Comparison of ENCODE assay signal across 31 cellular contexts in genomic region chr6:1251198-1252155, GRCh38.
DNase-seq lines count a peak whose midpoint lies in the region; ATAC-seq, FAIRE-seq and TF ChIP-seq lines count a peak whose summit lies in the region.
"Had no signal": no experiment of that assay in that cellular context is flagged by ENCODE, and none has a peak within 500 bp of the region (broad histone marks: within the 10 kb centered on the region; RNA-seq: fewer than 3 reads in every experiment).

No MANE protein-coding gene starts in this region.

- H3K27me3 ChIP-seq in Loucy (ENCODE audit: insufficient read depth, low read length, poor library complexity, severe bottlenecking) (peaks cover 4% of the 10 kb centered on the region), bronchial epithelial cell (ENCODE audit: control insufficient read depth, insufficient read depth, low read length) (no peaks in the 10 kb centered on the region), mesenchymal stem cell (ENCODE audit: control insufficient read depth in 1 of 2, insufficient read depth in 1 of 2, low read length in 2 of 2) (no peaks in the 10 kb centered on the region), transverse colon (no peaks in the 10 kb centered on the region)
- H3K27me3 ChIP-seq: BLaER1, brain microvascular endothelial cell, Peyer's patch, vagina had no signal

- peak; percentile 79 for FAIRE-seq in bronchial epithelial cell (lab: Jason Lieb, UNC)
- FAIRE-seq: GM12892 had no signal

- H3K4me1 ChIP-seq in Loucy (ENCODE audit: insufficient read depth, low read length, poor library complexity, severe bottlenecking): peaks cover 12% of the 10 kb centered on the region
- H3K4me1 ChIP-seq in mesenchymal stem cell (ENCODE audit: control insufficient read depth, insufficient read depth, low read depth, low read length): no peaks in the 10 kb centered on the region
- peaks cover 0 to 18% (median 10%) of the 10 kb centered on the region in 4 donors for H3K4me1 ChIP-seq in transverse colon
- H3K4me1 ChIP-seq: BLaER1, HAP-1, parathyroid adenoma, vagina had no signal

- no peak overlapping the region for H2BK120ac ChIP-seq in mesenchymal stem cell (ENCODE audit: low read depth, low read length)

- no peak overlapping the region for H3K4ac ChIP-seq in mesenchymal stem cell (ENCODE audit: low read depth in 1 of 2, low read length in 2 of 2)

- WGBS in mesenchymal stem cell: 80% methylated on average over 12 of the region's 13 CpGs
- 30 to 37% methylated on average over 4 to 13 of the region's 13 CpGs for WGBS in transverse colon (ENCODE audit: low coverage in 1 of 2), 2 donors

- no peak overlapping the region for H4K8ac ChIP-seq in mesenchymal stem cell (ENCODE audit: low read length)

- DNase-seq in bronchial epithelial cell (ENCODE audit: low read depth) (peak; percentile 35), mesenchymal stem cell (peak; percentile 14), transverse colon (peak; percentile 52), CD14-positive monocyte (ENCODE audit: low spot score) (no peak), SHP77 (lab: John Stamatoyannopoulos, UW) (no peak)
- DNase-seq: activated CD4-positive, alpha-beta T cell treated with anti-CD3 and anti-CD28 coated beads for 36 hours; activated CD8-positive, alpha-beta memory T cell treated with anti-CD3 and anti-CD28 coated beads, Interleukin-2, amount 50 U/mL, for 48 hours; activated CD8-positive, alpha-beta T cell treated with anti-CD3 and anti-CD28 coated beads for 36 hours; activated naive CD4-positive, alpha-beta T cell treated with anti-CD3 and anti-CD28 coated beads, Interleukin-2, amount 50 U/mL, for 16 hours; amniotic stem cell; brain microvascular endothelial cell; hippocampal formation; left cardiac atrium; NCI-H1048; NCI-H187 treated with DMSO at 0.1 percent for 48 hours; NCI-H2171 treated with DMSO at 0.1 percent for 48 hours; NCI-H510A treated with DMSO at 0.1 percent for 48 hours; Peyer's patch; retina; SHP77 treated with DMSO at 0.1 percent for 48 hours; stimulated activated naive CD8-positive, alpha-beta T cell treated with anti-CD3 and anti-CD28 coated beads, Interleukin-15, Interleukin-2, amounts not matched to agents 100 U/mL and 50 U/mL, for 24 hours had no signal

- no peak overlapping the region for H4K91ac ChIP-seq in mesenchymal stem cell (ENCODE audit: low read length)

- no peaks in the 10 kb centered on the region for H4K20me1 ChIP-seq in Loucy (ENCODE audit: insufficient read depth, low read length, poor library complexity, severe bottlenecking)
- H4K20me1 ChIP-seq: BLaER1 had no signal

- H3K14ac ChIP-seq in mesenchymal stem cell (ENCODE audit: low read length in 2 of 2): no peak overlapping the region

- H3K36me3 Mint-ChIP-seq in CD14-positive monocyte: no peaks in the 10 kb centered on the region

- H3K18ac ChIP-seq in mesenchymal stem cell (ENCODE audit: low read depth in 1 of 2, low read length in 2 of 2): no peak overlapping the region

- H3K9me2 ChIP-seq in Loucy (replicated peaks; ENCODE audit: low read depth, low read length): no peaks in the 10 kb centered on the region

- no peak for TF ChIP-seq EP300 in transverse colon (IDR thresholded peaks at IDR 0.05; ENCODE audit: low read depth)

- H3K9ac ChIP-seq in Loucy (ENCODE audit: low read depth, low read length, poor library complexity, severe bottlenecking): no peak overlapping the region
- no peak overlapping the region for H3K9ac ChIP-seq in mesenchymal stem cell (ENCODE audit: low read length)
- H3K9ac ChIP-seq: BLaER1, parathyroid adenoma had no signal

- H2AFZ ChIP-seq in Loucy (ENCODE audit: low read length): peak overlapping the region; percentile 48; the same call in 1 of the 2 replicates
- H2AFZ ChIP-seq in mesenchymal stem cell (ENCODE audit: low read depth, low read length): no peak overlapping the region
- H2AFZ ChIP-seq: parathyroid adenoma had no signal

- H3K27ac Mint-ChIP-seq in CD14-positive monocyte: no peak overlapping the region
- H3K27ac Mint-ChIP-seq: activated CD4-positive, alpha-beta T cell treated with anti-CD3 and anti-CD28 coated beads for 36 hours; activated CD8-positive, alpha-beta T cell treated with anti-CD3 and anti-CD28 coated beads for 36 hours; activated T-helper 1 cell treated with anti-CD3 and anti-CD28 coated beads, Interleukin-12 subunit alpha, Interleukin-12 subunit beta, Interleukin-2, Interleukin-4 antibody, amounts not matched to agents 30 ng/mL and 10 ng/mL and 1 ng/mL, durations not matched to agents 14 hours and 24 hours and 36 hours; T-helper 2 cell treated with Interferon-gamma antibody and Interleukin-4, amounts not matched to agents 5 μg/mL and 100 μg/mL, for 36 hours had no signal

- H2BK12ac ChIP-seq in mesenchymal stem cell (ENCODE audit: low read length in 2 of 2): no peak overlapping the region

- H3K4me3 ChIP-seq in Loucy (ENCODE audit: low read length, poor library complexity, severe bottlenecking) (no peak overlapping the region), bronchial epithelial cell (ENCODE audit: low read depth, low read length) (no peak overlapping the region), mesenchymal stem cell (ENCODE audit: insufficient read depth in 1 of 2, low read depth in 1 of 2, low read length in 2 of 2) (no peak overlapping the region), transverse colon (peak overlapping the region in 1 of 4 donors; percentile 2)
- H3K4me3 ChIP-seq: BLaER1, HAP-1, Peyer's patch, thoracic aorta, vagina had no signal

- H3K27ac ChIP-seq in mesenchymal stem cell (ENCODE audit: low read length, poor library complexity, severe bottlenecking) (no peak overlapping the region), transverse colon (peak overlapping the region in 3 of 4 donors; percentile 46 to 71 (median 55))
- H3K27ac ChIP-seq: BLaER1, brain microvascular endothelial cell, parathyroid adenoma, Peyer's patch, thoracic aorta, vagina had no signal

- no peak for TF ChIP-seq CTCF in Loucy (conservative IDR thresholded peaks at IDR 0.05; ENCODE audit: low read length)
- TF ChIP-seq CTCF in bronchial epithelial cell (IDR thresholded peaks at IDR 0.05; ENCODE audit: insufficient read depth, low read length, severe bottlenecking): no peak
- no peak for TF ChIP-seq CTCF in transverse colon (IDR thresholded peaks at IDR 0.05)
- no peak for TF ChIP-seq CTCF in CD14-positive monocyte (IDR thresholded peaks at IDR 0.05)

- no peak overlapping the region for H2BK5ac ChIP-seq in mesenchymal stem cell (ENCODE audit: low read depth, low read length, poor library complexity, severe bottlenecking)

- H3K4me3 Mint-ChIP-seq in CD14-positive monocyte: no peak overlapping the region
- H3K4me3 Mint-ChIP-seq: activated CD4-positive, alpha-beta T cell treated with anti-CD3 and anti-CD28 coated beads for 36 hours; activated CD8-positive, alpha-beta T cell treated with anti-CD3 and anti-CD28 coated beads for 36 hours; activated T-helper 1 cell treated with anti-CD3 and anti-CD28 coated beads, Interleukin-12 subunit alpha, Interleukin-12 subunit beta, Interleukin-2, Interleukin-4 antibody, amounts not matched to agents 30 ng/mL and 10 ng/mL and 1 ng/mL, durations not matched to agents 14 hours and 24 hours and 36 hours; T-helper 2 cell treated with Interferon-gamma antibody and Interleukin-4, amounts not matched to agents 5 μg/mL and 100 μg/mL, for 36 hours had no signal

- in situ Hi-C loops in transverse colon (cut with MboI; ENCODE audit: low pct_ligation_motif_present in 1 of 4, low pct_unique_long_range_greater_than_20kb in 1 of 4, low sequenced_read_pairs in 3 of 4): no loop called here

- ATAC-seq in GM18519 (IDR thresholded peaks at IDR 0.05; ENCODE audit: low FRiP score, unreplicated experiment): no peak
- ATAC-seq: activated CD4-positive, alpha-beta T cell treated with anti-CD3 and anti-CD28 coated beads for 36 hours; activated CD8-positive, alpha-beta T cell treated with anti-CD3 and anti-CD28 coated beads for 36 hours; stimulated activated naive CD8-positive, alpha-beta T cell treated with anti-CD3 and anti-CD28 coated beads, Interleukin-15, Interleukin-2, amounts not matched to agents 100 U/mL and 50 U/mL, for 24 hours had no signal

- no peak overlapping the region for H2AK5ac ChIP-seq in mesenchymal stem cell (ENCODE audit: low read length, severe bottlenecking)

- no peaks in the 10 kb centered on the region for H3K36me3 ChIP-seq in Loucy (ENCODE audit: insufficient read depth, low read length)
- no peaks in the 10 kb centered on the region for H3K36me3 ChIP-seq in bronchial epithelial cell (ENCODE audit: control insufficient read depth, insufficient read depth, low read length)
- H3K36me3 ChIP-seq in mesenchymal stem cell (ENCODE audit: control insufficient read depth in 1 of 2, insufficient read depth in 2 of 2, low read depth in 1 of 2, low read length in 2 of 2): no peaks in the 10 kb centered on the region
- H3K36me3 ChIP-seq in transverse colon: no peaks in the 10 kb centered on the region
- H3K36me3 ChIP-seq: BLaER1, brain microvascular endothelial cell, HAP-1, Peyer's patch, thoracic aorta, vagina had no signal

- intact Hi-C loops in transverse colon (cut with DNase I; ENCODE audit: low total_unique reads): no loop called here
- intact Hi-C loops in CD14-positive monocyte (cut with micrococcal nuclease): no loop called here

- no peaks in the 10 kb centered on the region for H3F3A ChIP-seq in Loucy (ENCODE audit: low read depth)

- H3K4me1 Mint-ChIP-seq in CD14-positive monocyte: no peaks in the 10 kb centered on the region
- H3K4me1 Mint-ChIP-seq: activated CD4-positive, alpha-beta T cell treated with anti-CD3 and anti-CD28 coated beads for 36 hours had no signal

- no peak for TF ChIP-seq POLR2A in transverse colon (IDR thresholded peaks at IDR 0.05)

- H3K9me3 Mint-ChIP-seq in CD14-positive monocyte: peaks cover 0 to 4% (median 2%) of the 10 kb centered on the region in 7 donors
- H3K9me3 Mint-ChIP-seq: activated CD8-positive, alpha-beta T cell treated with anti-CD3 and anti-CD28 coated beads for 36 hours; activated T-helper 1 cell treated with anti-CD3 and anti-CD28 coated beads, Interleukin-12 subunit alpha, Interleukin-12 subunit beta, Interleukin-2, Interleukin-4 antibody, amounts not matched to agents 30 ng/mL and 10 ng/mL and 1 ng/mL, durations not matched to agents 14 hours and 24 hours and 36 hours; T-helper 2 cell treated with Interferon-gamma antibody and Interleukin-4, amounts not matched to agents 5 μg/mL and 100 μg/mL, for 36 hours had no signal

- H3K79me2 ChIP-seq in Loucy (ENCODE audit: insufficient read depth, low read length): no peaks in the 10 kb centered on the region
- H3K79me2 ChIP-seq: parathyroid adenoma had no signal

- peaks cover 4 to 19% (median 11%) of the 10 kb centered on the region in 3 donors for H3K27me3 Mint-ChIP-seq in CD14-positive monocyte (ENCODE audit: low read depth in 3 of 3)

- H3K4me2 ChIP-seq in Loucy (ENCODE audit: low read depth, low read length, poor library complexity, severe bottlenecking) (no peak overlapping the region), mesenchymal stem cell (ENCODE audit: low read length, poor library complexity, severe bottlenecking) (no peak overlapping the region)
- H3K4me2 ChIP-seq: BLaER1 had no signal

- H2BK15ac ChIP-seq in mesenchymal stem cell (ENCODE audit: low read depth, poor library complexity, severe bottlenecking): no peak overlapping the region

- H3K79me1 ChIP-seq in mesenchymal stem cell (replicated peaks; ENCODE audit: low read length, poor library complexity, severe bottlenecking): no peaks in the 10 kb centered on the region

- H3K9me3 ChIP-seq in Loucy (ENCODE audit: insufficient read depth, low read depth, low read length) (no peaks in the 10 kb centered on the region), mesenchymal stem cell (ENCODE audit: control insufficient read depth, low read length) (no peaks in the 10 kb centered on the region), transverse colon (no peaks in the 10 kb centered on the region)
- H3K9me3 ChIP-seq: BLaER1, HAP-1, Peyer's patch, thoracic aorta, vagina had no signal

- H3K23ac ChIP-seq in mesenchymal stem cell (ENCODE audit: low read length in 2 of 2): no peak overlapping the region

Comparison
In these comparisons a context has a peak if more than half of its experiments do, and no peak if none do; other contexts are left out.
1. DNase-seq: peak in bronchial epithelial cell (single experiment), mesenchymal stem cell (single experiment) and transverse colon (single experiment); none in CD14-positive monocyte (single experiment) and SHP77 (0 of 2).